8 cellular contexts compared by ENCODE assay signal in the genomic region with DNA sequence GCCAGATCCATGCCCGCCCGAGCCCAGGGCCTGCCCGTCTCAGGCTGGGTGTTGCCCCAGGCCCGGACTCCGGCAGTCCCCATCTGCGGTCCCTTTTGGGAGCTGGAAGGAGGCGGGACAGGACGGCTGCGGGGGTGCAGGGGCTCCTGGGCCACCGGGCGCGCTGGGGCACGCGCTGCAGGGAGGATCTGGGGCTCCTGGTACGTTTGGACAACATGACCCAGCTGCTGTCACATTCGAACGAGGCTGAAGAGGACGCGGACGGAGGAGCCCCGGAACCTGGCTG. TPM values are rescaled to one million over a fixed set of nuclear protein-coding genes. Genes with fewer than 3 reads are reported as not detected.
DNase-seq lines count a peak whose midpoint lies in the region; ATAC-seq and TF ChIP-seq lines count a peak whose summit lies in the region.

No MANE protein-coding gene starts in this region.

- no peaks in the 10 kb centered on the region for H3K27me3 Mint-ChIP-seq in stimulated activated naive CD8-positive, alpha-beta T cell treated with anti-CD3 and anti-CD28 coated beads, Interleukin-15, Interleukin-2, amounts not matched to agents 100 ng/mL and 50 ng/mL, for 24 hours
- H3K27me3 Mint-ChIP-seq in progenitor cell of endocrine pancreas: peaks cover 16% of the 10 kb centered on the region

- H3K4me1 ChIP-seq in esophagus squamous epithelium: peaks cover 13 to 43% (median 22%) of the 10 kb centered on the region in 3 donors

- no peaks in the 10 kb centered on the region for H3K27me3 ChIP-seq in esophagus squamous epithelium

- peak overlapping the region; percentile 64 to 86 (median 82) for H3K4me3 ChIP-seq in esophagus squamous epithelium

- no CpG with 5 or more reads among the region's 21 CpGs for WGBS in esophagus squamous epithelium, 2 donors

- H3K36me3 ChIP-seq in esophagus squamous epithelium: no peaks in the 10 kb centered on the region

- H3K27ac ChIP-seq in esophagus squamous epithelium: peak overlapping the region; percentile 90 to 96 (median 94)

- no peak for DNase-seq in stimulated activated naive CD8-positive, alpha-beta T cell treated with anti-CD3 and anti-CD28 coated beads, Interleukin-15, Interleukin-2, amounts not matched to agents 100 U/mL and 50 U/mL, for 24 hours
- DNase-seq in RKO (ENCODE audit: low spot score) (peak; percentile 41), esophagus squamous epithelium (lab: John Stamatoyannopoulos, UW) (no peak), progenitor cell of endocrine pancreas (ENCODE audit: low spot score, unreplicated experiment) (no peak), LoVo (ENCODE audit: low spot score) (no peak), DMS 273 (lab: John Stamatoyannopoulos, UW; ENCODE audit: unreplicated experiment) (no peak), mesenteric fat pad (ENCODE audit: low spot score) (no peak)

- peak overlapping the region; percentile 60 for H3K4me3 Mint-ChIP-seq in stimulated activated naive CD8-positive, alpha-beta T cell treated with anti-CD3 and anti-CD28 coated beads, Interleukin-15, Interleukin-2, amounts not matched to agents 100 ng/mL and 50 ng/mL, for 24 hours
- peak overlapping the region; percentile 59 for H3K4me3 Mint-ChIP-seq in progenitor cell of endocrine pancreas (ENCODE audit: low read depth)

- ATAC-seq in stimulated activated naive CD8-positive, alpha-beta T cell treated with anti-CD3 and anti-CD28 coated beads, Interleukin-15, Interleukin-2, amounts not matched to agents 100 U/mL and 50 U/mL, for 24 hours: no peak

- no peaks in the 10 kb centered on the region for H3K9me3 ChIP-seq in esophagus squamous epithelium

- peaks cover 13% of the 10 kb centered on the region for H3K4me1 Mint-ChIP-seq in stimulated activated naive CD8-positive, alpha-beta T cell treated with anti-CD3 and anti-CD28 coated beads, Interleukin-15, Interleukin-2, amounts not matched to agents 100 ng/mL and 50 ng/mL, for 24 hours (ENCODE audit: low read depth)
- peaks cover 7% of the 10 kb centered on the region for H3K4me1 Mint-ChIP-seq in progenitor cell of endocrine pancreas (ENCODE audit: low read depth)

- H3K9me3 Mint-ChIP-seq in stimulated activated naive CD8-positive, alpha-beta T cell treated with anti-CD3 and anti-CD28 coated beads, Interleukin-15, Interleukin-2, amounts not matched to agents 100 ng/mL and 50 ng/mL, for 24 hours: no peaks in the 10 kb centered on the region
- H3K9me3 Mint-ChIP-seq in progenitor cell of endocrine pancreas (ENCODE audit: low read depth): no peaks in the 10 kb centered on the region

- TF ChIP-seq POLR2A in esophagus squamous epithelium (IDR thresholded peaks at IDR 0.05): no peak

- TF ChIP-seq CTCF in esophagus squamous epithelium (IDR thresholded peaks at IDR 0.05): no peak
- no peak for TF ChIP-seq CTCF in progenitor cell of endocrine pancreas (IDR thresholded peaks at IDR 0.05; ENCODE audit: unreplicated experiment)

- H3K27ac Mint-ChIP-seq in stimulated activated naive CD8-positive, alpha-beta T cell treated with anti-CD3 and anti-CD28 coated beads, Interleukin-15, Interleukin-2, amounts not matched to agents 100 ng/mL and 50 ng/mL, for 24 hours: no peak overlapping the region
- H3K27ac Mint-ChIP-seq in progenitor cell of endocrine pancreas: no peak overlapping the region

- H3K36me3 Mint-ChIP-seq in stimulated activated naive CD8-positive, alpha-beta T cell treated with anti-CD3 and anti-CD28 coated beads, Interleukin-15, Interleukin-2, amounts not matched to agents 100 ng/mL and 50 ng/mL, for 24 hours (ENCODE audit: low read depth): no peaks in the 10 kb centered on the region
- H3K36me3 Mint-ChIP-seq in progenitor cell of endocrine pancreas (ENCODE audit: insufficient read depth): no peaks in the 10 kb centered on the region

- intact Hi-C loops in esophagus squamous epithelium (cut with DNase I): loop anchor here (10.0 kb wide), 1 partner anchor 154 kb away; no protein-coding TSS in a partner anchor

RNA-seq across cellular contexts. Expression of a gene that starts 6.6 kb away (rescaled TPM):
- total RNA-seq in esophagus squamous epithelium (under 1 TPM in 1 of 4 donors, not detected in 3; 0.57 TPM), progenitor cell of endocrine pancreas (1.1 and 1.5 TPM in 2 replicates), mesenteric fat pad (0.26 TPM)

RNA-seq across cellular contexts. Expression of a gene that starts 10.6 kb away (rescaled TPM):
- total RNA-seq in esophagus squamous epithelium: 1 to 10 TPM; 1.1 to 3.6 (median 3.0) TPM
- total RNA-seq in progenitor cell of endocrine pancreas: 1.8 and 1.9 TPM in 2 replicates
- total RNA-seq in mesenteric fat pad: 1.5 TPM

RNA-seq across cellular contexts. Expression of a gene that starts 17.6 kb away (rescaled TPM):
- total RNA-seq in esophagus squamous epithelium: 100 to 1,000 TPM in 1 of 4 donors, 10 to 100 TPM in 3; 54.3 to 102 (median 74.7) TPM
- total RNA-seq in progenitor cell of endocrine pancreas: 327 TPM in 2 replicates
- total RNA-seq in mesenteric fat pad: 318 TPM
